Comparison of ENCODE assay signal across 1 cellular context in genomic region chr15:39942101-39942752, GRCh38.
TF ChIP-seq lines count a peak whose summit lies in the region.

No MANE protein-coding gene starts in this region.

TF ChIP-seq in H1, 55 proteins besides CTCF, POLR2A, EP300 and RAD21:
- TF ChIP-seq GTF2F1 (IDR thresholded peaks at IDR 0.05; ENCODE audit: borderline replicate concordance, low read depth, low read length) (no peak), ATF3 (IDR thresholded peaks at IDR 0.05; ENCODE audit: insufficient read depth, low read depth, low read length) (no peak), CBX8 (IDR thresholded peaks at IDR 0.05; ENCODE audit: borderline replicate concordance, low read depth, low read length) (no peak), SP1 (IDR thresholded peaks at IDR 0.05; ENCODE audit: low read depth, low read length) (no peak), TAF1 (IDR thresholded peaks at IDR 0.05; ENCODE audit: low read depth, low read length) (no peak), CHD1 (IDR thresholded peaks at IDR 0.05; ENCODE audit: low read depth, low read length) (no peak), KDM5A (IDR thresholded peaks at IDR 0.05; ENCODE audit: low read length) (no peak), SRF (IDR thresholded peaks at IDR 0.05; ENCODE audit: low read depth, low read length) (no peak), MAFK (IDR thresholded peaks at IDR 0.05; ENCODE audit: low read depth, low read length) (peak; percentile 95), BACH1 (IDR thresholded peaks at IDR 0.05; ENCODE audit: low read length) (peak; percentile 66)
TF ChIP-seq in H1: peak in this region for 2.
